17 cellular contexts compared by ENCODE assay signal in genomic region chr12:100720016-100720654, GRCh38.
DNase-seq lines count a peak whose midpoint lies in the region; FAIRE-seq and TF ChIP-seq lines count a peak whose summit lies in the region.
"Had no signal": no experiment of that assay in that cellular context is flagged by ENCODE, and none has a peak within 500 bp of the region (broad histone marks: within the 10 kb centered on the region; RNA-seq: fewer than 3 reads in every experiment).

No MANE protein-coding gene starts in this region.

- peaks cover 15% of the 10 kb centered on the region for H3K4me1 ChIP-seq in GM23248 (ENCODE audit: insufficient read depth)
- H3K4me1 ChIP-seq: SJCRH30 had no signal

- no peaks in the 10 kb centered on the region for H3K36me3 ChIP-seq in GM23248 (ENCODE audit: low read depth)
- H3K36me3 ChIP-seq: SJCRH30 had no signal

- peaks cover 39% of the 10 kb centered on the region; the same call in 1 of the 2 replicates for H3K79me2 ChIP-seq in GM23248 (ENCODE audit: insufficient read depth)

- no peak overlapping the region for H3K9ac ChIP-seq in GM23248

- WGBS in GM23248 (ENCODE audit: low coverage in 1 of 2, low lambda C conversion rate in 2 of 2, missing lambda C conversion rate in 2 of 2), 2 experiments, result 84 to 87% methylated on average over 4 of the region's 4 CpGs

- no peak overlapping the region for H2AFZ ChIP-seq in GM23248

- no peak for FAIRE-seq in urothelium cell line (lab: Jason Lieb, UNC)
- FAIRE-seq: GM19239 had no signal

- DNase-seq in AG10803 (ENCODE audit: low read depth), result peak; percentile 53
- peak; percentile 43 for DNase-seq in GM23248
- DNase-seq in NCI-H69 (lab: John Stamatoyannopoulos, UW), result peak; percentile 61
- DNase-seq in foreskin fibroblast, result peak; percentile 5 to 6
- DNase-seq in HT-29 (ENCODE audit: low spot score), result no peak
- DNase-seq in urothelium cell line (ENCODE audit: low spot score), result no peak
- no peak for DNase-seq in UCSD-AML1 (lab: John Stamatoyannopoulos, UW; ENCODE audit: unreplicated experiment)
- DNase-seq in NK-92 treated with Interleukin-12 subunit alpha and Interleukin-12 subunit beta, amount 100 ng/mL, for 24 hours (lab: John Stamatoyannopoulos, UW), result no peak
- DNase-seq: C1 segment of cervical spinal cord, DMS79, Kasumi-1, NCI-H1930, NCI-H2171, NCI-H82, SJCRH30 had no signal

- no peak overlapping the region for H3K4me3 ChIP-seq in AG10803 (ENCODE audit: low read length)
- H3K4me3 ChIP-seq in GM23248, result no peak overlapping the region
- H3K4me3 ChIP-seq in foreskin fibroblast (ENCODE audit: low read depth in 1 of 2, low read length in 2 of 2), result no peak overlapping the region
- H3K4me3 ChIP-seq: SJCRH30 had no signal

- in situ Hi-C loops in GM23248 (cut with MboI), result no loop called here

- no peaks in the 10 kb centered on the region for H3K9me2 ChIP-seq in GM23248 (ENCODE audit: insufficient read depth)

- no peaks in the 10 kb centered on the region for H4K20me1 ChIP-seq in GM23248 (ENCODE audit: insufficient read depth)

- no peak overlapping the region for H3K27ac ChIP-seq in GM23248
- H3K27ac ChIP-seq: 22Rv1, SJCRH30 had no signal

- no peaks in the 10 kb centered on the region for H3K9me3 ChIP-seq in GM23248 (ENCODE audit: low read depth)
- H3K9me3 ChIP-seq: SJCRH30 had no signal

- no peak overlapping the region for H3K4me2 ChIP-seq in GM23248 (ENCODE audit: unreplicated experiment)

- peaks cover 6% of the 10 kb centered on the region; the same call in 1 of the 2 replicates for H3F3A ChIP-seq in GM23248 (ENCODE audit: insufficient read depth)

- TF ChIP-seq CTCF in AG10803 (conservative IDR thresholded peaks at IDR 0.05; ENCODE audit: low read length) (no peak), foreskin fibroblast (IDR thresholded peaks at IDR 0.05; ENCODE audit: low read depth, low read length) (no peak)

- no peaks in the 10 kb centered on the region for H3K27me3 ChIP-seq in GM23248 (replicated peaks; ENCODE audit: insufficient read depth)
- H3K27me3 ChIP-seq: SJCRH30 had no signal

Comparison
In these comparisons a context has a peak if more than half of its experiments do, and no peak if none do; other contexts are left out.
1. DNase-seq: peak in AG10803 (single experiment), GM23248 (single experiment), NCI-H69 (single experiment) and foreskin fibroblast (2 of 2); none in HT-29 (single experiment), urothelium cell line (single experiment), UCSD-AML1 (single experiment) and NK-92 treated with Interleukin-12 subunit alpha and Interleukin-12 subunit beta, amount 100 ng/mL, for 24 hours (single experiment).